In the genomic region with DNA sequence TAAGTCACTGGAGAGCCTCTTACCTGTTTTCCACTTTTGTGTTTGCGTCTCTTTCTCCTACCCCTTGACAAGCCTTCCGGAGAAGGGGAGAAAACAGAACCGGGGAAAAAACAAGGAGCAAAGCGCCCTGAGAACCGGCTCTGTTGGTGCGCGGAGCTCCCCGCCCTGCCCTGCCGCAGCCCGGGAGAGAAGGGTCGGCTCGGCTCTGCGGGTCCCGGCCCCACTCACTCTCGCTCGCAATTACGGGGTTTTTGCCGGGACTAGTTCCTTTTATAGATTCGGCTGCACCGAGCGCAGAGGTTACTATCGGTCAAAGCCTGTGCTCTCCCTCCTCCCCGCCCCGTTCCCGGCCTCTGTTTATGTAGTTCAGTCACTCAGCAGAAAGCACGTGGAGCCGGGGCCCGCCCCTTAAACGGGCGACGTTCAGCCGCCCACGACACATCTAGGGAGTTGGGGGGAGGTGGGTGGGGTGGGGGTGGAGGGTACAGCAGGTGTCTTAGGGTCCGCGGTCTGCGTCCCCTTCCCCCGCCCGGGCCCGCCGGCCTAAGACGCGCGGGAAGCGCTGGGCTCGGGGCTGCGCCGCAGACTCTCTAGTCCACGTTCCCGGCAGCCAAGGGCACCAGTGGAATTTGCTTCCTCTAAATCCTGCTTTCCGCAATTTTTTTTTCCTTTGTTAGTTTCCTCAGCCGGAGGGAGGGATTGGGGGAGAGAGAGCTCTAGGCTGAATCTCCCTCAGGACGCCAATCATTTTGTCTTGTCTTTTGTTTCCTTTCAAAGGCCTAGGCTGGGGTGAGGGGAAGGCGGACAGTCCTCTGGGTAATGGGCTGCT, we compare ENCODE assay signal across 8 cellular contexts. TPM values are rescaled to one million over a fixed set of nuclear protein-coding genes. Genes with fewer than 3 reads are reported as not detected.
DNase-seq lines count a peak whose midpoint lies in the region; ATAC-seq and TF ChIP-seq lines count a peak whose summit lies in the region.

A gene with protein sequence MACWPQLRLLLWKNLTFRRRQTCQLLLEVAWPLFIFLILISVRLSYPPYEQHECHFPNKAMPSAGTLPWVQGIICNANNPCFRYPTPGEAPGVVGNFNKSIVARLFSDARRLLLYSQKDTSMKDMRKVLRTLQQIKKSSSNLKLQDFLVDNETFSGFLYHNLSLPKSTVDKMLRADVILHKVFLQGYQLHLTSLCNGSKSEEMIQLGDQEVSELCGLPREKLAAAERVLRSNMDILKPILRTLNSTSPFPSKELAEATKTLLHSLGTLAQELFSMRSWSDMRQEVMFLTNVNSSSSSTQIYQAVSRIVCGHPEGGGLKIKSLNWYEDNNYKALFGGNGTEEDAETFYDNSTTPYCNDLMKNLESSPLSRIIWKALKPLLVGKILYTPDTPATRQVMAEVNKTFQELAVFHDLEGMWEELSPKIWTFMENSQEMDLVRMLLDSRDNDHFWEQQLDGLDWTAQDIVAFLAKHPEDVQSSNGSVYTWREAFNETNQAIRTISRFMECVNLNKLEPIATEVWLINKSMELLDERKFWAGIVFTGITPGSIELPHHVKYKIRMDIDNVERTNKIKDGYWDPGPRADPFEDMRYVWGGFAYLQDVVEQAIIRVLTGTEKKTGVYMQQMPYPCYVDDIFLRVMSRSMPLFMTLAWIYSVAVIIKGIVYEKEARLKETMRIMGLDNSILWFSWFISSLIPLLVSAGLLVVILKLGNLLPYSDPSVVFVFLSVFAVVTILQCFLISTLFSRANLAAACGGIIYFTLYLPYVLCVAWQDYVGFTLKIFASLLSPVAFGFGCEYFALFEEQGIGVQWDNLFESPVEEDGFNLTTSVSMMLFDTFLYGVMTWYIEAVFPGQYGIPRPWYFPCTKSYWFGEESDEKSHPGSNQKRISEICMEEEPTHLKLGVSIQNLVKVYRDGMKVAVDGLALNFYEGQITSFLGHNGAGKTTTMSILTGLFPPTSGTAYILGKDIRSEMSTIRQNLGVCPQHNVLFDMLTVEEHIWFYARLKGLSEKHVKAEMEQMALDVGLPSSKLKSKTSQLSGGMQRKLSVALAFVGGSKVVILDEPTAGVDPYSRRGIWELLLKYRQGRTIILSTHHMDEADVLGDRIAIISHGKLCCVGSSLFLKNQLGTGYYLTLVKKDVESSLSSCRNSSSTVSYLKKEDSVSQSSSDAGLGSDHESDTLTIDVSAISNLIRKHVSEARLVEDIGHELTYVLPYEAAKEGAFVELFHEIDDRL (N-terminal part only) (minus strand): TSS at position 244 of the 829 bp plus-strand sequence. CDS start 24,476 bp downstream, outside the sequence.

- intact Hi-C loops in CD8-positive, alpha-beta T cell (cut with DNase I, micrococcal nuclease) = loop anchor here (1.0 to 5.0 kb wide), 6 partner anchors 40 to 489 kb away; a partner anchor contains a TSS

- H3K36me3 Mint-ChIP-seq in CD8-positive, alpha-beta T cell = no peaks in the 10 kb centered on the region

- H3K4me1 Mint-ChIP-seq in CD8-positive, alpha-beta T cell (ENCODE audit: low read depth) = peaks cover 15% of the 10 kb centered on the region

- H3K4me1 ChIP-seq in CD8-positive, alpha-beta T cell (ENCODE audit: insufficient read depth, low read length) = peaks cover 19% of the 10 kb centered on the region

- H3K9me3 Mint-ChIP-seq in CD8-positive, alpha-beta T cell = no peaks in the 10 kb centered on the region

- peak within 1 kb of the TSS; percentile 71 for H3K4me3 ChIP-seq in CD8-positive, alpha-beta T cell (ENCODE audit: low read depth, low read length)
- H3K4me3 ChIP-seq in H7 (ENCODE audit: insufficient read depth, low read depth, low read length) = peak within 1 kb of the TSS; percentile 63

- peak within 1 kb of the TSS; percentile 80 for H3K27ac Mint-ChIP-seq in CD8-positive, alpha-beta T cell

- POLR2A ChIA-PET in CD8-positive, alpha-beta T cell (lab: Charles Lee) = no interaction called here

- H3K4me3 Mint-ChIP-seq in CD8-positive, alpha-beta T cell = peak within 1 kb of the TSS; percentile 91

- CTCF ChIA-PET in CD8-positive, alpha-beta T cell (lab: Charles Lee) = interaction anchor here (0.6 kb wide), 1 partner anchor 471 kb away, joined by 3 read pairs; no protein-coding TSS in a partner anchor

- no peak for TF ChIP-seq CTCF in CD8-positive, alpha-beta T cell (IDR thresholded peaks at IDR 0.05)

- no peaks in the 10 kb centered on the region for H3K36me3 ChIP-seq in CD8-positive, alpha-beta T cell (ENCODE audit: insufficient read depth, low read length)
- H3K36me3 ChIP-seq in H7 (replicated peaks; ENCODE audit: control insufficient read depth, insufficient read depth, low read length) = no peaks in the 10 kb centered on the region

- no peaks in the 10 kb centered on the region for H3K27me3 ChIP-seq in CD8-positive, alpha-beta T cell (ENCODE audit: insufficient read depth, low read length)
- H3K27me3 ChIP-seq in H7 (ENCODE audit: control insufficient read depth, insufficient read depth, low read length) = peaks cover 14% of the 10 kb centered on the region
- no peaks in the 10 kb centered on the region for H3K27me3 ChIP-seq in layer of hippocampus (ENCODE audit: control insufficient read depth, insufficient read depth, low read length)

- peaks cover 11% of the 10 kb centered on the region for H3K27me3 Mint-ChIP-seq in CD8-positive, alpha-beta T cell (ENCODE audit: low read depth)

- H3K27ac ChIP-seq in CD8-positive, alpha-beta T cell (ENCODE audit: low read depth, low read length) = no peak within 1 kb of the TSS
- peak within 1 kb of the TSS; percentile 81 for H3K27ac ChIP-seq in layer of hippocampus (ENCODE audit: low read depth, low read length)

- no peaks in the 10 kb centered on the region for H3K9me3 ChIP-seq in CD8-positive, alpha-beta T cell (ENCODE audit: low read length)

- DNase-seq in CD8-positive, alpha-beta T cell = peak; percentile 42 to 87 (median 63)
- DNase-seq in H7 = peak; percentile 90
- DNase-seq in NCI-H2171 (lab: John Stamatoyannopoulos, UW) = peak; percentile 30
- DNase-seq in activated CD4-positive, alpha-beta T cell treated with anti-CD3 and anti-CD28 coated beads, Interleukin-2, amount 50 U/mL, for 1 hour = peak; percentile 83
- peak; percentile 66 for DNase-seq in cortex of kidney (lab: John Stamatoyannopoulos, UW)
- DNase-seq in stimulated activated CD4-positive, alpha-beta T cell treated with anti-CD3 and anti-CD28 coated beads, Interleukin-15, amount 100 ng/mL, for 48 hours (ENCODE audit: low read depth in 2 of 2) = peak; percentile 71 to 72

- peak; percentile 78 for ATAC-seq in CD8-positive, alpha-beta T cell
- ATAC-seq in GM21825 (IDR thresholded peaks at IDR 0.05; ENCODE audit: unreplicated experiment) = no peak

RNA-seq across cellular contexts. Expression of the gene that starts here (rescaled TPM):
- total RNA-seq in CD8-positive, alpha-beta T cell = 10 to 100 TPM; 11.2 to 11.4 TPM
- 2.9 and 3.6 TPM in 2 replicates for total RNA-seq in H7 (2014; rRNA removed; shearing (Covaris generic))

Comparison
In these comparisons a context has a peak if more than half of its experiments do, and no peak if none do; other contexts are left out.
1. DNase-seq: peak in every context shown above with its lines; median percentile 90 in H7; 83 in activated CD4-positive, alpha-beta T cell treated with anti-CD3 and anti-CD28 coated beads, Interleukin-2, amount 50 U/mL, for 1 hour; 72 in stimulated activated CD4-positive, alpha-beta T cell treated with anti-CD3 and anti-CD28 coated beads, Interleukin-15, amount 100 ng/mL, for 48 hours; 66 in cortex of kidney; 63 in CD8-positive, alpha-beta T cell; 30 in NCI-H2171.